In genomic region chr4:187118731-187119130, GRCh38 we compare ENCODE assay signal across 14 cellular contexts.
"Had no signal": no experiment of that assay in that cellular context is flagged by ENCODE, and none has a peak within 500 bp of the region (broad histone marks: within the 10 kb centered on the region; RNA-seq: fewer than 3 reads in every experiment).

No MANE protein-coding gene starts in this region.

- H3K36me3 ChIP-seq: colonic mucosa, spleen, tibial nerve had no signal

- H3K4me1 ChIP-seq: colonic mucosa, foreskin keratinocyte, spleen, testis, tibial nerve had no signal

- DNase-seq: colonic mucosa; dermis blood vessel endothelial cell; erythroblast; foreskin keratinocyte; immature natural killer cell; kidney; natural killer cell; posterior cingulate gyrus; spleen; stimulated activated CD4-positive, alpha-beta T cell treated with anti-CD3 and anti-CD28 coated beads, Interleukin-15, amount 100 ng/mL, for 24 hours; stimulated activated CD4-positive, alpha-beta T cell treated with anti-CD3 and anti-CD28 coated beads, Interleukin-1b, Interleukin-23, amount 100 ng/mL, for 48 hours; stimulated activated CD4-positive, alpha-beta T cell treated with anti-CD3 and anti-CD28 coated beads, Interleukin-4, amount 100 ng/mL, for 24 hours; testis had no signal

- H3K27me3 ChIP-seq: colonic mucosa, foreskin keratinocyte, spleen, testis, tibial nerve had no signal

- H3K27ac ChIP-seq: colonic mucosa, foreskin keratinocyte, spleen, testis, tibial nerve had no signal

- H3K9me3 ChIP-seq: colonic mucosa, spleen, testis, tibial nerve had no signal

- H3K4me3 ChIP-seq: colonic mucosa, spleen, testis, tibial nerve had no signal
